ENCODE assay signal across 1 cellular context in genomic region chr3:125062904-125063618, GRCh38.
TF ChIP-seq lines count a peak whose summit lies in the region.

No MANE protein-coding gene starts in this region.

TF ChIP-seq in GM23338, 12 proteins besides CTCF, POLR2A, EP300 and RAD21 (continued from another document):
- TF ChIP-seq ZNF462 (CRISPR knock-in tag; IDR thresholded peaks at IDR 0.05) (no peak), POLR2AphosphoS5 (IDR thresholded peaks at IDR 0.05; ENCODE audit: low read depth) (no peak), CREB1 (CRISPR knock-in tag; IDR thresholded peaks at IDR 0.05; ENCODE audit: low read depth) (no peak), NANOG (IDR thresholded peaks at IDR 0.05; ENCODE audit: borderline replicate concordance) (no peak), EZH2phosphoT487 (IDR thresholded peaks at IDR 0.05; ENCODE audit: unreplicated experiment) (no peak)
